Comparison of ENCODE assay signal across 17 cellular contexts in the genomic region with DNA sequence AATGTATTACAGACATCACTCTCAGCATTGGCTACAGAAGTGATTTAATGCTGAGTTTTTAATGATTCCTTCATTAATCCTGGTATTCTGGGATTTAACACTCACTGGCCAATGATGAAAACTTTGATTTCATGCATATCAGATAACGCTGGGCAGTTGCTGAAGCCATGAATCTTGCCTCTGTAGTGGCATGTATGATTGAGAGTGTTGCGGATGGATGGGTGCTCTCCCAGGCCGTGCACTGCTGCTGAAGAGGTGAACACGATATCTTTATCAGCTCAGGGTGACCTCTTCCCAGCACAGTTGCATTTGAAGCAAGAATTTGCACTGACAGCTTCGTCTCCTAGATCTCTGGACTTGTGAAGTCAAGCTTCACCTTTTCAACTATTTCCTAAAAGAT.
DNase-seq lines count a peak whose midpoint lies in the region; ATAC-seq, FAIRE-seq and TF ChIP-seq lines count a peak whose summit lies in the region.
"Had no signal": no experiment of that assay in that cellular context is flagged by ENCODE, and none has a peak within 500 bp of the region (broad histone marks: within the 10 kb centered on the region; RNA-seq: fewer than 3 reads in every experiment).

No MANE protein-coding gene starts in this region.

- no peak overlapping the region for H3K4me3 ChIP-seq in K562
- H3K4me3 ChIP-seq: BLaER1 treated with 17β-estradiol and CSF1 and Interleukin-3, amounts not matched to agents 10 nM and 100 nM; GM12878; HAP-1 had no signal

- H3K36me3 ChIP-seq in K562 (ENCODE audit: control insufficient read depth, insufficient read depth, low read length) = peaks cover 61% of the 10 kb centered on the region

- BruUV-seq in K562 (replicated peaks; lab: Mats Ljungman, UMichigan) = no TSS peak

- no peak overlapping the region for H3T11ph ChIP-seq in H9 (ENCODE audit: low read length)

- WGBS in H9 (ENCODE audit: extremely low coverage, insufficient read length, low lambda C conversion rate) = no CpG with 5 or more reads among the region's 5 CpGs
- WGBS in K562 (ENCODE audit: insufficient coverage, low coverage, missing lambda C conversion rate) = 76% methylated on average over 5 of the region's 5 CpGs

- TF ChIP-seq CTCF in H9 (conservative IDR thresholded peaks at IDR 0.05) (no peak), K562 (IDR thresholded peaks at IDR 0.05 in 2 of 3, conservative IDR thresholded peaks at IDR 0.05 in 1 of 3; ENCODE audit: insufficient read depth in 2 of 3, low read depth in 1 of 3, low read length in 3 of 3) (no peak), nephron (IDR thresholded peaks at IDR 0.05; ENCODE audit: unreplicated experiment in 3 of 3) (no peak)

- CTCF ChIA-PET in K562 (lab: Yijun Ruan, JAX; ENCODE audit: low intra/inter-chr PET ratio) = no interaction called here

- no peak overlapping the region for H2BK12ac ChIP-seq in H9 (ENCODE audit: insufficient read length, low read depth, low read length)

- no peak overlapping the region for H2AK5ac ChIP-seq in H9 (ENCODE audit: insufficient read length, low read length)

- FAIRE-seq in K562 (lab: Jason Lieb, UNC) = no peak
- FAIRE-seq: GM12878, GM19239, H1 had no signal

- H3K9me3 Mint-ChIP-seq in H9 (no peaks in the 10 kb centered on the region), nephron (no peaks in the 10 kb centered on the region)
- no peaks in the 10 kb centered on the region for H3K9me3 Mint-ChIP-seq in activated naive CD8-positive, alpha-beta T cell treated with anti-CD3 and anti-CD28 coated beads, Interleukin-2, amount 50 U/mL, for 24 hours
- H3K9me3 Mint-ChIP-seq: CD8-positive, alpha-beta T cell had no signal

- H3K23ac ChIP-seq in H9 (ENCODE audit: insufficient read length, low read depth, low read length) = no peak overlapping the region

- no peak overlapping the region for H3K4me3 Mint-ChIP-seq in H9
- no peak overlapping the region for H3K4me3 Mint-ChIP-seq in nephron
- no peak overlapping the region for H3K4me3 Mint-ChIP-seq in activated naive CD8-positive, alpha-beta T cell treated with anti-CD3 and anti-CD28 coated beads, Interleukin-2, amount 50 U/mL, for 24 hours
- H3K4me3 Mint-ChIP-seq: B cell; CD8-positive, alpha-beta T cell had no signal

- TF ChIP-seq POLR2A in K562 (conservative IDR thresholded peaks at IDR 0.05) = no peak

- peaks cover 6% of the 10 kb centered on the region for H3K9me1 ChIP-seq in K562 (ENCODE audit: control insufficient read depth, insufficient read depth, low read length)

- no peak for DNase-seq in H9
- no peak for DNase-seq in K562 (ENCODE audit: extremely low read depth in 1 of 4, low spot score in 3 of 4)
- DNase-seq in activated naive CD8-positive, alpha-beta T cell treated with anti-CD3 and anti-CD28 coated beads, Interleukin-2, amount 50 U/mL, for 24 hours = no peak
- DNase-seq in NCI-H748 (lab: John Stamatoyannopoulos, UW; ENCODE audit: unreplicated experiment) = no peak
- no peak for DNase-seq in stimulated activated CD4-positive, alpha-beta T cell treated with anti-CD3 and anti-CD28 coated beads, Interleukin-1b, Interleukin-23, amount 100 ng/mL, for 48 hours
- DNase-seq: Calu3; CD8-positive, alpha-beta T cell; DND-41; EL had no signal

- H3K4me2 ChIP-seq in H9 (ENCODE audit: insufficient read depth, insufficient read length, low read length) = no peak overlapping the region
- H3K4me2 ChIP-seq in K562 (ENCODE audit: insufficient read depth, low read length) = no peak overlapping the region
- H3K4me2 ChIP-seq: BLaER1 treated with 17β-estradiol and CSF1 and Interleukin-3, amounts not matched to agents 10 nM and 100 nM had no signal

- no peaks in the 10 kb centered on the region for H4K20me1 ChIP-seq in H9 (ENCODE audit: control insufficient read depth, insufficient read depth, insufficient read length)
- no peaks in the 10 kb centered on the region for H4K20me1 ChIP-seq in K562 (replicated peaks; ENCODE audit: control insufficient read depth, insufficient read depth, low read length)

- no peak overlapping the region for H2BK15ac ChIP-seq in H9 (ENCODE audit: low read depth, low read length)

- H3K14ac ChIP-seq in H9 (ENCODE audit: insufficient read depth, low read length) = peak overlapping the region; percentile 63; the same call in 1 of the 2 replicates

- no peak overlapping the region for H3K4ac ChIP-seq in H9 (ENCODE audit: low read depth, low read length)

- H3K4me1 Mint-ChIP-seq in H9 (peaks cover 25 to 43% of the 10 kb centered on the region in 2 experiments), nephron (peaks cover 42% of the 10 kb centered on the region)
- H3K4me1 Mint-ChIP-seq in activated naive CD8-positive, alpha-beta T cell treated with anti-CD3 and anti-CD28 coated beads, Interleukin-2, amount 50 U/mL, for 24 hours = peaks cover 57% of the 10 kb centered on the region

- no peaks in the 10 kb centered on the region for H3K23me2 ChIP-seq in H9 (ENCODE audit: insufficient read length, low read depth, low read length, poor library complexity, severe bottlenecking)

- peak overlapping the region in 1 of 3 experiments; percentile 63; a peak in 1 of 7 replicates for H3K27ac Mint-ChIP-seq in H9
- peak overlapping the region in 2 of 3 experiments; percentile 6 to 68 for H3K27ac Mint-ChIP-seq in nephron
- H3K27ac Mint-ChIP-seq in activated naive CD8-positive, alpha-beta T cell treated with anti-CD3 and anti-CD28 coated beads, Interleukin-2, amount 50 U/mL, for 24 hours = no peak overlapping the region
- H3K27ac Mint-ChIP-seq: B cell; CD8-positive, alpha-beta T cell had no signal

- H3K9ac ChIP-seq in H9 (ENCODE audit: extremely low read depth, insufficient read length, low read length) = no peak overlapping the region
- no peak overlapping the region for H3K9ac ChIP-seq in K562 (ENCODE audit: insufficient read depth in 1 of 2, low read depth in 2 of 2, low read length in 2 of 2)
- H3K9ac ChIP-seq: BLaER1 treated with 17β-estradiol and CSF1 and Interleukin-3, amounts not matched to agents 10 nM and 100 nM had no signal

- no peak overlapping the region for H2BK120ac ChIP-seq in H9 (ENCODE audit: low read depth, low read length, poor library complexity, severe bottlenecking)

- no peak for ATAC-seq in K562
- no peak for ATAC-seq in activated naive CD8-positive, alpha-beta T cell treated with anti-CD3 and anti-CD28 coated beads, Interleukin-2, amount 50 U/mL, for 24 hours
- ATAC-seq: CD8-positive, alpha-beta T cell; GM12878 had no signal

- no peaks in the 10 kb centered on the region for H3K79me1 ChIP-seq in H9 (ENCODE audit: insufficient read depth, low read depth, low read length, poor library complexity, severe bottlenecking)

- H3K9me3 ChIP-seq in H9 (ENCODE audit: control insufficient read depth, low read depth, low read length) (no peaks in the 10 kb centered on the region), K562 (replicated peaks; ENCODE audit: control insufficient read depth, insufficient read depth, low read depth, low read length) (no peaks in the 10 kb centered on the region)
- H3K9me3 ChIP-seq: HAP-1 had no signal

- H4K5ac ChIP-seq in H9 (ENCODE audit: insufficient read length, low read depth, low read length) = no peak overlapping the region

- TF ChIP-seq EP300 in K562 (IDR thresholded peaks at IDR 0.05; ENCODE audit: low read length) = no peak

- H3K27me3 Mint-ChIP-seq in H9 (ENCODE audit: low read depth) (no peaks in the 10 kb centered on the region), nephron (ENCODE audit: low read depth) (no peaks in the 10 kb centered on the region)
- no peaks in the 10 kb centered on the region for H3K27me3 Mint-ChIP-seq in activated naive CD8-positive, alpha-beta T cell treated with anti-CD3 and anti-CD28 coated beads, Interleukin-2, amount 50 U/mL, for 24 hours
- H3K27me3 Mint-ChIP-seq: B cell had no signal

- intact Hi-C loops in K562 (cut with micrococcal nuclease) = no loop called here

- no peak overlapping the region for H3K56ac ChIP-seq in H9 (ENCODE audit: insufficient read length, low read depth, low read length)

- in situ Hi-C loops in K562 (cut with MboI) = no loop called here

- H2BK5ac ChIP-seq in H9 (ENCODE audit: insufficient read length, low read length) = no peak overlapping the region

- H3K18ac ChIP-seq in H9 (ENCODE audit: insufficient read length, low read depth, low read length) = no peak overlapping the region

- H4K8ac ChIP-seq in H9 (replicated peaks; ENCODE audit: insufficient read length, low read depth, low read length) = no peak overlapping the region

- H3K4me1 ChIP-seq in H9 (ENCODE audit: insufficient read depth, low read length) (peaks cover 8% of the 10 kb centered on the region), K562 (replicated peaks in 1 of 2; ENCODE audit: control insufficient read depth in 2 of 2, insufficient read depth in 2 of 2, low read length in 2 of 2) (peaks cover 3 to 4% of the 10 kb centered on the region in 2 experiments; a peak in 1 of 5 replicates)

- H3K36me3 Mint-ChIP-seq in H9 (ENCODE audit: insufficient read depth in 1 of 3, low read depth in 3 of 3) (peaks cover 0 to 9% (median 7%) of the 10 kb centered on the region in 3 experiments; a peak in 4 of 7 replicates), nephron (ENCODE audit: low read depth) (peaks cover 12% of the 10 kb centered on the region)
- peaks cover 68% of the 10 kb centered on the region for H3K36me3 Mint-ChIP-seq in activated naive CD8-positive, alpha-beta T cell treated with anti-CD3 and anti-CD28 coated beads, Interleukin-2, amount 50 U/mL, for 24 hours (ENCODE audit: low read depth)

- no peak overlapping the region for H2BK20ac ChIP-seq in H9 (ENCODE audit: low read depth, low read length, poor library complexity, severe bottlenecking)

- POLR2A ChIA-PET in K562 (lab: Yijun Ruan, JAX) = interaction anchor here (0.5 to 1.9 kb wide), 2 partner anchors 13 to 1694 kb away, joined by 3 to 4 read pairs; no protein-coding TSS in a partner anchor

- no peak overlapping the region for H4K91ac ChIP-seq in H9 (ENCODE audit: insufficient read length, low read depth, low read length)

- H3K79me2 ChIP-seq in H9 (ENCODE audit: insufficient read depth, low read length) (no peaks in the 10 kb centered on the region), K562 (ENCODE audit: control insufficient read depth, insufficient read depth, low read length) (peaks cover 19% of the 10 kb centered on the region; the same call in 2 of the 3 replicates)

- TF ChIP-seq RAD21 in K562 (CRISPR knock-in tag; conservative IDR thresholded peaks at IDR 0.05 in 1 of 2, IDR thresholded peaks at IDR 0.05 in 1 of 2) = no peak

- no peak overlapping the region for H3K27ac ChIP-seq in H9 (ENCODE audit: insufficient read length, low read depth, low read length)
- no peak overlapping the region for H3K27ac ChIP-seq in K562 (ENCODE audit: extremely low read depth, low read depth, low read length)
- H3K27ac ChIP-seq: BLaER1 treated with 17β-estradiol and CSF1 and Interleukin-3, amounts not matched to agents 10 nM and 100 nM; HL-60 had no signal

- H3K27me3 ChIP-seq in H9 (ENCODE audit: insufficient read depth, low read length) (no peaks in the 10 kb centered on the region), K562 (ENCODE audit: control insufficient read depth in 2 of 2, insufficient read depth in 2 of 2, low read length in 2 of 2) (no peaks in the 10 kb centered on the region)
- H3K27me3 ChIP-seq: BLaER1 treated with 17β-estradiol and CSF1 and Interleukin-3, amounts not matched to agents 10 nM and 100 nM had no signal

- H2AFZ ChIP-seq in H9 (ENCODE audit: low read length) (no peak overlapping the region), K562 (ENCODE audit: low read depth, low read length) (no peak overlapping the region)
